ENCODE assay signal across 11 cellular contexts in genomic region chr3:172098698-172099494, GRCh38. TPM values are rescaled to one million over a fixed set of nuclear protein-coding genes. Genes with fewer than 3 reads are reported as not detected.
DNase-seq lines count a peak whose midpoint lies in the region; ATAC-seq, FAIRE-seq and TF ChIP-seq lines count a peak whose summit lies in the region.
"Had no signal": no experiment of that assay in that cellular context is flagged by ENCODE, and none has a peak within 500 bp of the region (broad histone marks: within the 10 kb centered on the region; RNA-seq: fewer than 3 reads in every experiment).

No MANE protein-coding gene starts in this region.

- RAD21 ChIA-PET in GM12878 (lab: Charles Lee; ENCODE audit: unreplicated experiment), result no interaction called here

- SMC1A ChIA-PET in GM12878 (lab: Charles Lee; ENCODE audit: uncharacterized antibody, unreplicated experiment), result interaction anchor here (5.8 to 10.8 kb wide), 2 partner anchors 11 to 34 kb away, joined by 48 to 169 read pairs; no protein-coding TSS in a partner anchor

- no peaks in the 10 kb centered on the region; a peak in 1 of 4 replicates for H3K36me3 ChIP-seq in GM12878 (ENCODE audit: control insufficient read depth in 2 of 2, insufficient read depth in 2 of 2, low read length in 1 of 2)
- no peaks in the 10 kb centered on the region for H3K36me3 ChIP-seq in right lobe of liver
- no peaks in the 10 kb centered on the region for H3K36me3 ChIP-seq in aorta (ENCODE audit: control insufficient read depth in 1 of 2, insufficient read depth in 2 of 2, low read length in 1 of 2)

- intact Hi-C loops in GM12878 (cut with micrococcal nuclease; ENCODE audit: unreplicated experiment), result loop anchor here (10.0 kb wide), 1 partner anchor 1844 kb away; no protein-coding TSS in a partner anchor
- intact Hi-C loops in right lobe of liver (cut with DNase I), result no loop called here
- intact Hi-C loops in aorta (cut with DNase I), result loop anchor here in 1 of 2 donors (10.0 kb wide), 1 partner anchor 54 kb away; no protein-coding TSS in a partner anchor

- no peak for FAIRE-seq in GM12878 (lab: Jason Lieb, UNC)
- FAIRE-seq: A204.1 had no signal

- no peak for TF ChIP-seq RAD21 in GM12878 (IDR thresholded peaks at IDR 0.05; ENCODE audit: insufficient read depth, low read depth, low read length)

- TF ChIP-seq EP300 in GM12878 (IDR thresholded peaks at IDR 0.05; ENCODE audit: borderline replicate concordance in 1 of 2, control insufficient read depth in 1 of 2, low read depth in 2 of 2, low read length in 2 of 2), result no peak

- TF ChIP-seq POLR2A in GM12878 (IDR thresholded peaks at IDR 0.05; ENCODE audit: low read depth, low read length), result no peak
- no peak for TF ChIP-seq POLR2A in right lobe of liver (IDR thresholded peaks at IDR 0.05)

- no peak overlapping the region for H2AFZ ChIP-seq in GM12878 (ENCODE audit: control insufficient read depth, low read depth, low read length)

- H3K9me3 ChIP-seq in GM12878 (replicated peaks; ENCODE audit: control insufficient read depth, insufficient read depth, low read length) (no peaks in the 10 kb centered on the region), right lobe of liver (no peaks in the 10 kb centered on the region), aorta (ENCODE audit: control insufficient read depth, low read length) (no peaks in the 10 kb centered on the region)

- DNase-seq in NCI-H2081 (lab: John Stamatoyannopoulos, UW) (peak; percentile 18 to 82), NCI-H2081 treated with DMSO at 0.1 percent for 48 hours (lab: John Stamatoyannopoulos, UW) (no peak), GM12878 (ENCODE audit: low read depth, low spot score) (no peak), right lobe of liver (no peak), aorta (no peak), middle frontal gyrus (ENCODE audit: extremely low spot score, low spot score) (no peak), 8988T (no peak)
- DNase-seq: anterior cingulate cortex, SW 1271 had no signal

- H3K9ac ChIP-seq in GM12878 (ENCODE audit: control insufficient read depth, insufficient read depth, low read length), result no peak overlapping the region

- 90% methylated on average over 9 of the region's 9 CpGs for WGBS in GM12878 (ENCODE audit: insufficient coverage, insufficient replicate concordance, low lambda C conversion rate, missing lambda C conversion rate)
- WGBS in right lobe of liver (ENCODE audit: insufficient coverage, low coverage, low lambda C conversion rate, missing lambda C conversion rate), result 72% methylated on average over 8 of the region's 9 CpGs
- 29 to 33% methylated on average over 9 of the region's 9 CpGs for WGBS in aorta, 2 donors

- H3K79me2 ChIP-seq in GM12878 (ENCODE audit: control insufficient read depth, insufficient read depth, low read length), result peaks cover 65% of the 10 kb centered on the region

- ATAC-seq in GM12878 (no peak), right lobe of liver (no peak), aorta (ENCODE audit: low FRiP score) (no peak), GM18907 (IDR thresholded peaks at IDR 0.05; ENCODE audit: unreplicated experiment) (no peak)

- no peaks in the 10 kb centered on the region for H3K27me3 ChIP-seq in GM12878 (replicated peaks in 1 of 2; ENCODE audit: control insufficient read depth in 2 of 2, insufficient read depth in 2 of 2, low read length in 1 of 2)
- no peaks in the 10 kb centered on the region for H3K27me3 ChIP-seq in right lobe of liver
- no peaks in the 10 kb centered on the region for H3K27me3 ChIP-seq in aorta (ENCODE audit: control insufficient read depth in 1 of 2, insufficient read depth in 2 of 2, low read length in 1 of 2)

- H3K4me3 ChIP-seq in GM12878, result no peak overlapping the region
- no peak overlapping the region for H3K4me3 ChIP-seq in right lobe of liver
- H3K4me3 ChIP-seq in aorta (ENCODE audit: low read length in 2 of 2), result no peak overlapping the region

- POLR2A ChIA-PET in GM12878 (lab: Charles Lee), result no interaction called here

- H3K4me2 ChIP-seq in GM12878 (ENCODE audit: control insufficient read depth, insufficient read depth), result no peak overlapping the region; the same call in 1 of the 2 replicates

- CTCF ChIA-PET in GM12878 (lab: Yijun Ruan, JAX), result no interaction called here

- H3K27ac ChIP-seq in GM12878 (ENCODE audit: control insufficient read depth, insufficient read depth) (peak overlapping the region; percentile 85), right lobe of liver (peak overlapping the region in 2 of 3 donors; percentile 7 to 90), aorta (ENCODE audit: low read depth in 1 of 2, low read length in 2 of 2) (peak overlapping the region; percentile 61 to 88)

- H3K4me1 ChIP-seq in GM12878 (ENCODE audit: control insufficient read depth, insufficient read depth, low read length), result peaks cover 66% of the 10 kb centered on the region
- peaks cover 0 to 73% (median 28%) of the 10 kb centered on the region in 4 donors for H3K4me1 ChIP-seq in right lobe of liver
- H3K4me1 ChIP-seq in aorta (ENCODE audit: control insufficient read depth in 1 of 2, insufficient read depth in 2 of 2, low read length in 2 of 2), result peaks cover 5 to 16% of the 10 kb centered on the region in 2 donors

- in situ Hi-C loops in GM12878 (cut with MboI), result no loop called here

- H4K20me1 ChIP-seq in GM12878 (ENCODE audit: control insufficient read depth, insufficient read depth), result no peaks in the 10 kb centered on the region

- no peak for TF ChIP-seq CTCF in GM12878 (IDR thresholded peaks at IDR 0.05 in 2 of 3, conservative IDR thresholded peaks at IDR 0.05 in 1 of 3; ENCODE audit: control insufficient read depth in 2 of 3, extremely low read depth in 1 of 3, insufficient read depth in 1 of 3, low read depth in 3 of 3, low read length in 3 of 3)
- TF ChIP-seq CTCF in right lobe of liver (IDR thresholded peaks at IDR 0.05), result no peak

- no TSS peak for BruUV-seq in GM12878 (replicated peaks; lab: Mats Ljungman, UMichigan)

TF ChIP-seq in GM12878, 131 proteins besides CTCF, POLR2A, EP300 and RAD21:
- TF ChIP-seq KDM1A (IDR thresholded peaks at IDR 0.05; ENCODE audit: borderline replicate concordance) (no peak), BRCA1 (IDR thresholded peaks at IDR 0.05; ENCODE audit: low read depth, low read length) (no peak), RELB (IDR thresholded peaks at IDR 0.05; ENCODE audit: low read depth) (no peak), GATAD2B (conservative IDR thresholded peaks at IDR 0.05; ENCODE audit: low read depth) (no peak), ZBTB33 (IDR thresholded peaks at IDR 0.05) (no peak), YY1 (IDR thresholded peaks at IDR 0.05; ENCODE audit: low read depth, low read length) (no peak), MYC (IDR thresholded peaks at IDR 0.05; ENCODE audit: insufficient read depth, insufficient read length, insufficient replicate concordance, low read length, severe bottlenecking) (no peak), SUPT20H (IDR thresholded peaks at IDR 0.05; ENCODE audit: borderline replicate concordance, control insufficient read depth, low read depth, low read length) (no peak)

RNA-seq across cellular contexts. Expression of gene FNDC3B, which starts 59.5 kb away (rescaled TPM):
- 505 and 506 TPM in 2 replicates for total RNA-seq in GM12878 (2013; cell fraction: nucleolus; rRNA removed)
- total RNA-seq in GM12878 (2014; rRNA removed) (30.2 and 34.9 TPM in 2 replicates), GM12878 (2014; rRNA removed; fragmentation: Illumina TruSeq; extraction: Trizol) (29.0 and 32.3 TPM in 2 replicates), GM12878 (2021) (35.0 and 35.8 TPM in 2 replicates), right lobe of liver (100 to 1,000 TPM in 1 of 6 experiments, 10 to 100 TPM in 5; 40.2 to 184 (median 63.5) TPM), aorta (100 to 1,000 TPM; 223 to 239 TPM)
- 13.0 TPM for polyA plus RNA-seq in GM12878 (2011; ENCODE audit: low read depth)
- polyA plus RNA-seq in GM12878 (2011; rRNA removed) (6.3 and 9.1 TPM in 2 replicates), GM12878 (2014; fragmentation: Illumina TruSeq; extraction: Trizol) (15.0 and 26.0 TPM in 2 replicates), GM12878 (2014; fragmentation: Nextera tagmentation; extraction: Ambion mirVana) (10 to 100 TPM in 1 of 2 experiments, 1 to 10 TPM in 1; 7.9 to 11.9 TPM), GM12878 (2014; rRNA removed) (8.2 and 9.9 TPM in 2 replicates), GM12878 (2016; fragmentation: Nextera tagmentation; extraction: Ambion mirVana) (10 to 100 TPM; 21.9 to 23.8 TPM), aorta (10 to 100 TPM; 12.5 to 16.5 TPM)
- polyA plus RNA-seq in GM12878 (2011; cell fraction: cytosol; rRNA removed), result 4.2 and 6.0 TPM in 2 replicates
- 17.9 and 21.3 TPM in 2 replicates for polyA plus RNA-seq in GM12878 (2011; cell fraction: nucleus; rRNA removed)
- 8.1 and 10.2 TPM in 2 replicates for polyA plus RNA-seq in GM12878 (2012)
- polyA minus RNA-seq in GM12878 (2011; rRNA and poly(A)+ RNA removed), result 44.1 and 62.3 TPM in 2 replicates
- polyA minus RNA-seq in GM12878 (2011; cell fraction: cytosol; rRNA and poly(A)+ RNA removed), result 4.1 and 4.2 TPM in 2 replicates
- polyA minus RNA-seq in GM12878 (2011; cell fraction: nucleus; rRNA and poly(A)+ RNA removed), result 63.8 and 111 TPM in 2 replicates

Comparison
In these comparisons a context has a peak if more than half of its experiments do, and no peak if none do; other contexts are left out.
1. DNase-seq: peak in NCI-H2081 (2 of 2); none in NCI-H2081 treated with DMSO at 0.1 percent for 48 hours (single experiment), GM12878 (single experiment), right lobe of liver (0 of 3), aorta (0 of 2), middle frontal gyrus (single experiment) and 8988T (single experiment).
2. Peak in every context shown above with its lines, with median percentiles within 50 percentile points of each other: H3K27ac ChIP-seq.